8 cellular contexts compared by ENCODE assay signal in genomic region chr5:141430332-141431113, GRCh38. TPM values are rescaled to one million over a fixed set of nuclear protein-coding genes. Genes with fewer than 3 reads are reported as not detected.
DNase-seq lines count a peak whose midpoint lies in the region; ATAC-seq lines count a peak whose summit lies in the region.

Gene PCDHGA12 (plus strand): TSS chr5:141430507. CDS start chr5:141430760, 253 bp downstream.

- H3K36me3 ChIP-seq in skeletal muscle tissue (ENCODE audit: control insufficient read depth in 3 of 3, insufficient read depth in 3 of 3, low read length in 3 of 3), result peaks cover 7 to 16% (median 13%) of the 10 kb centered on the region in 3 donors

- H3K9ac ChIP-seq in skeletal muscle tissue (ENCODE audit: low read depth in 1 of 3, low read length in 3 of 3), result peak within 1 kb of the TSS in 2 of 3 donors; percentile 43 to 51

- H3K9me3 Mint-ChIP-seq in activated CD4-positive, alpha-beta memory T cell treated with anti-CD3 and anti-CD28 coated beads, Interleukin-2, amount 10 ng/mL, durations not matched to agents 7 days and 5 days, result peaks cover 13% of the 10 kb centered on the region

- peak; percentile 43 for DNase-seq in stimulated activated CD4-positive, alpha-beta T cell treated with anti-CD3 and anti-CD28 coated beads, Interleukin-1b, Interleukin-23, amount 100 ng/mL, for 48 hours
- no peak for DNase-seq in stimulated activated CD4-positive, alpha-beta T cell treated with anti-CD3 and anti-CD28 coated beads, Interleukin-12 subunit alpha, Interleukin-12 subunit beta, amount 100 ng/mL, for 4 hours
- DNase-seq in activated CD4-positive, alpha-beta memory T cell treated with anti-CD3 and anti-CD28 coated beads, Interleukin-2, amount 10 ng/mL, durations not matched to agents 7 days and 5 days, result no peak
- no peak for DNase-seq in Right ventricle myocardium inferior (ENCODE audit: missing footprints)
- no peak for DNase-seq in NCI-H524 treated with DMSO at 0.1 percent for 48 hours (lab: John Stamatoyannopoulos, UW)
- DNase-seq in kidney glomerular epithelial cell (lab: John Stamatoyannopoulos, UW), result no peak

- H3K36me3 Mint-ChIP-seq in activated CD4-positive, alpha-beta memory T cell treated with anti-CD3 and anti-CD28 coated beads, Interleukin-2, amount 10 ng/mL, durations not matched to agents 7 days and 5 days (ENCODE audit: low read depth), result peaks cover 13% of the 10 kb centered on the region

- H3K9me3 ChIP-seq in skeletal muscle tissue (ENCODE audit: control insufficient read depth in 3 of 3, low read length in 3 of 3), result peaks cover 15 to 37% (median 17%) of the 10 kb centered on the region in 3 donors

- intact Hi-C loops in Right ventricle myocardium inferior (cut with DNase I), result loop anchor here (2.0 to 5.0 kb wide), 2 partner anchors 47 to 94 kb away; partner anchors contain the start of gene PCDHGC3

- H3K27me3 ChIP-seq in skeletal muscle tissue (ENCODE audit: control insufficient read depth in 3 of 3, insufficient read depth in 3 of 3, low read length in 3 of 3), result no peaks in the 10 kb centered on the region

- peak within 1 kb of the TSS; percentile 53 for H3K4me3 Mint-ChIP-seq in activated CD4-positive, alpha-beta memory T cell treated with anti-CD3 and anti-CD28 coated beads, Interleukin-2, amount 10 ng/mL, durations not matched to agents 7 days and 5 days

- H3K27ac ChIP-seq in skeletal muscle tissue (ENCODE audit: low read depth, low read length), result no peak within 1 kb of the TSS

- H3K4me1 ChIP-seq in skeletal muscle tissue (ENCODE audit: control insufficient read depth in 3 of 3, insufficient read depth in 3 of 3, low read length in 3 of 3), result peaks cover 2 to 8% (median 4%) of the 10 kb centered on the region in 3 donors

- peak; percentile 85 for ATAC-seq in HG03060 (IDR thresholded peaks at IDR 0.05; ENCODE audit: low read depth, unreplicated experiment)
- peak; percentile 90 for ATAC-seq in Right ventricle myocardium inferior

- H3K27me3 Mint-ChIP-seq in activated CD4-positive, alpha-beta memory T cell treated with anti-CD3 and anti-CD28 coated beads, Interleukin-2, amount 10 ng/mL, durations not matched to agents 7 days and 5 days, result peaks cover 42% of the 10 kb centered on the region

- H3K4me1 Mint-ChIP-seq in activated CD4-positive, alpha-beta memory T cell treated with anti-CD3 and anti-CD28 coated beads, Interleukin-2, amount 10 ng/mL, durations not matched to agents 7 days and 5 days, result peaks cover 6% of the 10 kb centered on the region

- H3K27ac Mint-ChIP-seq in activated CD4-positive, alpha-beta memory T cell treated with anti-CD3 and anti-CD28 coated beads, Interleukin-2, amount 10 ng/mL, durations not matched to agents 7 days and 5 days, result peak within 1 kb of the TSS; percentile 41

- peak within 1 kb of the TSS; percentile 54 to 78 (median 70) for H3K4me3 ChIP-seq in skeletal muscle tissue (ENCODE audit: low read length in 3 of 3)

- POLR2A ChIA-PET in activated CD4-positive, alpha-beta memory T cell treated with anti-CD3 and anti-CD28 coated beads, Interleukin-2, amount 10 ng/mL, durations not matched to agents 7 days and 5 days (lab: Charles Lee), result interaction anchor here (0.7 to 1.1 kb wide), 3 partner anchors 9 to 32 kb away, joined by 3 read pairs; partner anchors contain the start of gene PCDHGA11

- CTCF ChIA-PET in activated CD4-positive, alpha-beta memory T cell treated with anti-CD3 and anti-CD28 coated beads, Interleukin-2, amount 10 ng/mL, durations not matched to agents 7 days and 5 days (lab: Charles Lee), result interaction anchor here (0.6 to 2.2 kb wide), 19 partner anchors 9 to 189 kb away, joined by 3 to 16 read pairs (median 4); partner anchors contain the start of genes DIAPH1, PCDHGA10, PCDHGA11 and PCDHGB6

RNA-seq across cellular contexts. Expression of gene PCDHGA12, which starts in this region (rescaled TPM):
- total RNA-seq in activated CD4-positive, alpha-beta memory T cell treated with anti-CD3 and anti-CD28 coated beads, Interleukin-2, amount 10 ng/mL, durations not matched to agents 7 days and 5 days, result not detected
- total RNA-seq in Right ventricle myocardium inferior (6.5 TPM), skeletal muscle tissue (3.1 TPM)
